Comparison of ENCODE assay signal across 29 cellular contexts in the genomic region with DNA sequence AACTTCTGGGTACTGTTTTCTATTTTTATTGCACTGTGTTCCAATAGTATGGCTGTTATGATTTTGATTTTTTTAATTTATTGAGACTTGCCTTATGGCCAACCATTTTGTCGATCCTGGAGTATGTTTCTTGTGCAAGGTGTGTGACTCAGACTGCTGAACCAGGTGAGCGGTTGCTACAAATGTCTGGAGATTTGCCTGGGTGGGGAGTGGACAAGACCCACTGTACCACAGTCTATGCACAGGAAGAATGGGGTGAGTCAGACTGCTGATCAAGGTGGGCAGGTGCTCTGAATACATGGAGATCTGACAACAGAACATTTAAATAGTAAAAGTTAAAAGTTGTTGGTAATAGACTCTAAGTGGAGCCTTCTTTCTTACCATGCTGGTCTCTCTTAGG.
"Had no signal": no experiment of that assay in that cellular context is flagged by ENCODE, and none has a peak within 500 bp of the region (broad histone marks: within the 10 kb centered on the region; RNA-seq: fewer than 3 reads in every experiment).

No MANE protein-coding gene starts in this region.

- H3K4me1 ChIP-seq: ascending aorta, colonic mucosa, esophagus squamous epithelium had no signal

- H3K4me3 ChIP-seq: ascending aorta, cardiac muscle cell, colonic mucosa, esophagus squamous epithelium had no signal

- FAIRE-seq: endometrium, frontal cortex had no signal

- H3K36me3 Mint-ChIP-seq: activated naive CD4-positive, alpha-beta T cell treated with anti-CD3 and anti-CD28 coated beads, Interleukin-2, amount 10 ng/mL, durations not matched to agents 7 days and 5 days; activated naive CD4-positive, alpha-beta T cell treated with anti-CD3 and anti-CD28 coated beads, Interleukin-2, amount 50 U/mL, for 72 hours; activated naive CD8-positive, alpha-beta T cell treated with anti-CD3 and anti-CD28 coated beads, Interleukin-2, amount 10 ng/mL, durations not matched to agents 7 days and 5 days had no signal

- H3K36me3 ChIP-seq: ascending aorta, brain microvascular endothelial cell, cardiac muscle cell, colonic mucosa, esophagus squamous epithelium had no signal

- H3K27me3 ChIP-seq: ascending aorta, brain microvascular endothelial cell, cardiac muscle cell, colonic mucosa, esophagus squamous epithelium had no signal

- H3K27me3 Mint-ChIP-seq: activated CD4-positive, alpha-beta memory T cell treated with anti-CD3 and anti-CD28 coated beads, Interleukin-2, amount 10 ng/mL, durations not matched to agents 7 days and 5 days; activated CD4-positive, alpha-beta T cell treated with anti-CD3 and anti-CD28 coated beads for 36 hours; activated CD4-positive, alpha-beta T cell treated with anti-CD3 and anti-CD28 coated beads, Interleukin-2, amount 10 ng/mL, durations not matched to agents 24 days and 14 days; activated naive CD4-positive, alpha-beta T cell treated with anti-CD3 and anti-CD28 coated beads, Interleukin-2, amount 10 ng/mL, durations not matched to agents 7 days and 5 days; activated naive CD8-positive, alpha-beta T cell treated with anti-CD3 and anti-CD28 coated beads, Interleukin-2, amount 10 ng/mL, durations not matched to agents 7 days and 5 days; activated T-cell treated with anti-CD3 and anti-CD28 coated beads, Interleukin-2, amount 50 U/mL, for 24 hours; T-helper 17 cell had no signal

- H3K9me3 ChIP-seq: ascending aorta, colonic mucosa, esophagus squamous epithelium had no signal

- H3K4me3 Mint-ChIP-seq: activated CD4-positive, alpha-beta memory T cell treated with anti-CD3 and anti-CD28 coated beads, Interleukin-2, amount 10 ng/mL, durations not matched to agents 7 days and 5 days; activated CD4-positive, alpha-beta T cell treated with anti-CD3 and anti-CD28 coated beads for 36 hours; activated CD4-positive, alpha-beta T cell treated with anti-CD3 and anti-CD28 coated beads, Interleukin-2, amount 10 ng/mL, durations not matched to agents 24 days and 14 days; activated naive CD4-positive, alpha-beta T cell treated with anti-CD3 and anti-CD28 coated beads, Interleukin-2, amount 10 ng/mL, durations not matched to agents 7 days and 5 days; activated naive CD8-positive, alpha-beta T cell treated with anti-CD3 and anti-CD28 coated beads, Interleukin-2, amount 10 ng/mL, durations not matched to agents 7 days and 5 days; activated T-cell treated with anti-CD3 and anti-CD28 coated beads, Interleukin-2, amount 50 U/mL, for 24 hours; activated T-cell treated with anti-CD3 and anti-CD28 coated beads, Interleukin-2, amount 50 U/mL, for 72 hours; T-helper 17 cell; T-helper 2 cell treated with Interferon-gamma antibody and Interleukin-4, amounts not matched to agents 5 μg/mL and 100 μg/mL, for 36 hours had no signal

- H3K27ac Mint-ChIP-seq: activated CD4-positive, alpha-beta memory T cell treated with anti-CD3 and anti-CD28 coated beads, Interleukin-2, amount 10 ng/mL, durations not matched to agents 7 days and 5 days; activated CD4-positive, alpha-beta T cell treated with anti-CD3 and anti-CD28 coated beads for 36 hours; activated CD4-positive, alpha-beta T cell treated with anti-CD3 and anti-CD28 coated beads, Interleukin-2, amount 10 ng/mL, durations not matched to agents 24 days and 14 days; activated naive CD4-positive, alpha-beta T cell treated with anti-CD3 and anti-CD28 coated beads, Interleukin-2, amount 10 ng/mL, durations not matched to agents 7 days and 5 days; activated naive CD4-positive, alpha-beta T cell treated with anti-CD3 and anti-CD28 coated beads, Interleukin-2, amount 50 U/mL, for 72 hours; activated naive CD8-positive, alpha-beta T cell treated with anti-CD3 and anti-CD28 coated beads, Interleukin-2, amount 10 ng/mL, durations not matched to agents 7 days and 5 days; activated T-cell treated with anti-CD3 and anti-CD28 coated beads, Interleukin-2, amount 50 U/mL, for 24 hours; activated T-cell treated with anti-CD3 and anti-CD28 coated beads, Interleukin-2, amount 50 U/mL, for 72 hours; T-helper 17 cell; T-helper 2 cell treated with Interferon-gamma antibody and Interleukin-4, amounts not matched to agents 5 μg/mL and 100 μg/mL, for 36 hours had no signal

- DNase-seq: activated CD4-positive, alpha-beta memory T cell treated with anti-CD3 and anti-CD28 coated beads, Interleukin-2, amount 10 ng/mL, durations not matched to agents 7 days and 5 days; activated CD4-positive, alpha-beta T cell treated with anti-CD3 and anti-CD28 coated beads for 36 hours; activated CD4-positive, alpha-beta T cell treated with anti-CD3 and anti-CD28 coated beads, Interleukin-2, amount 10 ng/mL, durations not matched to agents 24 days and 14 days; activated CD4-positive, CD25-positive, alpha-beta regulatory T cell; activated CD4-positive, CD25-positive, alpha-beta regulatory T cell treated with anti-CD3 and anti-CD28 coated beads, Interleukin-2, amount 50 U/mL, for 72 hours; activated CD8-positive, alpha-beta memory T cell treated with anti-CD3 and anti-CD28 coated beads, Interleukin-2, amount 50 U/mL, for 48 hours; activated gamma-delta T cell; activated naive CD4-positive, alpha-beta T cell; activated naive CD4-positive, alpha-beta T cell treated with anti-CD3 and anti-CD28 coated beads, Interleukin-2, amount 10 ng/mL, durations not matched to agents 7 days and 5 days; activated naive CD8-positive, alpha-beta T cell treated with anti-CD3 and anti-CD28 coated beads, Interleukin-2, amount 10 ng/mL, durations not matched to agents 7 days and 5 days; activated T-cell treated with anti-CD3 and anti-CD28 coated beads for 4 hours; activated T-cell treated with anti-CD3 and anti-CD28 coated beads, Interleukin-2, amount 50 U/mL, for 24 hours; activated T-cell treated with anti-CD3 and anti-CD28 coated beads, Interleukin-2, amount 50 U/mL, for 72 hours; brain microvascular endothelial cell; central memory CD4-positive, alpha-beta T cell; cerebellar nuclear complex; colonic mucosa; effector CD8-positive, alpha-beta T cell; esophagus squamous epithelium; head of caudate nucleus; T-helper 1 cell; T-helper 17 cell; T1000 had no signal

- H3K4me1 Mint-ChIP-seq: activated CD4-positive, alpha-beta memory T cell treated with anti-CD3 and anti-CD28 coated beads, Interleukin-2, amount 10 ng/mL, durations not matched to agents 7 days and 5 days; activated CD4-positive, alpha-beta T cell treated with anti-CD3 and anti-CD28 coated beads for 36 hours; activated CD4-positive, alpha-beta T cell treated with anti-CD3 and anti-CD28 coated beads, Interleukin-2, amount 10 ng/mL, durations not matched to agents 24 days and 14 days; activated naive CD4-positive, alpha-beta T cell treated with anti-CD3 and anti-CD28 coated beads, Interleukin-2, amount 10 ng/mL, durations not matched to agents 7 days and 5 days; activated naive CD8-positive, alpha-beta T cell treated with anti-CD3 and anti-CD28 coated beads, Interleukin-2, amount 10 ng/mL, durations not matched to agents 7 days and 5 days; T-helper 17 cell had no signal

- H3K27ac ChIP-seq: ascending aorta, brain microvascular endothelial cell, cardiac muscle cell, colonic mucosa, esophagus squamous epithelium had no signal

- H3K9me3 Mint-ChIP-seq: activated CD4-positive, alpha-beta T cell treated with anti-CD3 and anti-CD28 coated beads, Interleukin-2, amount 10 ng/mL, durations not matched to agents 24 days and 14 days; activated naive CD8-positive, alpha-beta T cell treated with anti-CD3 and anti-CD28 coated beads, Interleukin-2, amount 10 ng/mL, durations not matched to agents 7 days and 5 days had no signal
